ENCODE assay signal across 8 cellular contexts in genomic region chr1:157193702-157194391, GRCh38. TPM values are rescaled to one million over a fixed set of nuclear protein-coding genes. Genes with fewer than 3 reads are reported as not detected.
DNase-seq lines count a peak whose midpoint lies in the region; ATAC-seq and TF ChIP-seq lines count a peak whose summit lies in the region.

No MANE protein-coding gene starts in this region.

- no peaks in the 10 kb centered on the region for H3K9me3 ChIP-seq in fibroblast of lung (ENCODE audit: control insufficient read depth, insufficient read depth, low read depth, low read length)
- no peaks in the 10 kb centered on the region for H3K9me3 ChIP-seq in aorta (ENCODE audit: control insufficient read depth, low read length)

- DNase-seq in CMK (ENCODE audit: low read depth) (peak; percentile 35), NCI-H774 (lab: John Stamatoyannopoulos, UW) (peak; percentile 65), fibroblast of lung (ENCODE audit: low read depth in 2 of 2) (peak; percentile 29 to 52), omental fat pad (ENCODE audit: low spot score) (peak; percentile 48), aorta (peak; percentile 67 to 85), posterior vena cava (ENCODE audit: low spot score) (no peak)
- DNase-seq in activated CD8-positive, alpha-beta memory T cell treated with anti-CD3 and anti-CD28 coated beads for 24 hours = peak; percentile 78

- no peak overlapping the region for H3K4me2 ChIP-seq in fibroblast of lung (ENCODE audit: extremely low read depth, insufficient read depth, low read length)

- H4K20me1 ChIP-seq in fibroblast of lung (ENCODE audit: control insufficient read depth, extremely low read depth, insufficient read depth, low read length) = no peaks in the 10 kb centered on the region

- TF ChIP-seq CTCF in fibroblast of lung (conservative IDR thresholded peaks at IDR 0.05 in 1 of 2, IDR thresholded peaks at IDR 0.05 in 1 of 2; ENCODE audit: low read depth in 1 of 2, low read length in 2 of 2) (peak; percentile 63 to 75), omental fat pad (IDR thresholded peaks at IDR 0.05) (no peak)

- peaks cover 28% of the 10 kb centered on the region for H3K27me3 ChIP-seq in fibroblast of lung (ENCODE audit: control insufficient read depth, insufficient read depth, low read length)
- H3K27me3 ChIP-seq in aorta (ENCODE audit: control insufficient read depth in 1 of 2, insufficient read depth in 2 of 2, low read length in 1 of 2) = peaks cover 0 to 2% of the 10 kb centered on the region in 2 donors

- H2AFZ ChIP-seq in fibroblast of lung (ENCODE audit: low read length) = no peak overlapping the region

- H3K79me2 ChIP-seq in fibroblast of lung (ENCODE audit: control insufficient read depth, insufficient read depth, low read length) = no peaks in the 10 kb centered on the region

- ATAC-seq in HG02798 (IDR thresholded peaks at IDR 0.05; ENCODE audit: poor library complexity, unreplicated experiment) = peak; percentile 41
- ATAC-seq in omental fat pad (ENCODE audit: low FRiP score) = no peak
- ATAC-seq in aorta (ENCODE audit: low FRiP score) = no peak

- H3K4me3 ChIP-seq in fibroblast of lung (replicated peaks in 1 of 4; ENCODE audit: control extremely low read depth in 1 of 4, insufficient read depth in 1 of 4, low read depth in 3 of 4, low read length in 4 of 4) (no peak overlapping the region), aorta (ENCODE audit: low read length in 2 of 2) (no peak overlapping the region)

- no peaks in the 10 kb centered on the region for H3K4me1 ChIP-seq in fibroblast of lung (ENCODE audit: control insufficient read depth, extremely low read depth, insufficient read depth, low read length)
- no peaks in the 10 kb centered on the region for H3K4me1 ChIP-seq in aorta (ENCODE audit: control insufficient read depth in 1 of 2, insufficient read depth in 2 of 2, low read length in 2 of 2)

- no peaks in the 10 kb centered on the region for H3K36me3 ChIP-seq in fibroblast of lung (ENCODE audit: control insufficient read depth, insufficient read depth, low read length)
- H3K36me3 ChIP-seq in aorta (ENCODE audit: control insufficient read depth in 1 of 2, insufficient read depth in 2 of 2, low read length in 1 of 2) = no peaks in the 10 kb centered on the region

- no peak overlapping the region for H3K27ac ChIP-seq in fibroblast of lung (ENCODE audit: insufficient read depth, low read length)
- no peak overlapping the region for H3K27ac ChIP-seq in aorta (ENCODE audit: low read depth in 1 of 2, low read length in 2 of 2)

- intact Hi-C loops in aorta (cut with DNase I) (loop anchor here (5.0 to 10.0 kb wide), 2 partner anchors 291 to 293 kb away; no protein-coding TSS in a partner anchor), posterior vena cava (cut with DNase I) (no loop called here)

- H3K9ac ChIP-seq in fibroblast of lung (ENCODE audit: insufficient read depth, low read length) = no peak overlapping the region

- WGBS in aorta, 2 donors = 45 to 48% methylated on average over 20 of the region's 20 CpGs

RNA-seq across cellular contexts. Expression of gene ETV3, which starts 55.7 kb away (rescaled TPM):
- 11.3 and 11.4 TPM in 2 replicates for total RNA-seq in fibroblast of lung
- polyA plus RNA-seq in fibroblast of lung = 8.9 and 9.9 TPM in 2 replicates
- 7.7 and 9.9 TPM in 2 replicates for polyA plus RNA-seq in fibroblast of lung (2012)
- 10.7 and 12.7 TPM in 2 replicates for polyA minus RNA-seq in fibroblast of lung (ENCODE audit: low replicate concordance)
- total RNA-seq in omental fat pad = 10 to 100 TPM; 28.8 to 48.3 (median 32.5) TPM
- 10 to 100 TPM; 29.1 to 33.6 TPM for total RNA-seq in aorta
- polyA plus RNA-seq in aorta = 10 to 100 TPM in 1 of 2 donors, 1 to 10 TPM in 1; 6.6 to 15.3 TPM
- total RNA-seq in posterior vena cava = 10 to 100 TPM; 25.6 to 28.1 TPM

Comparison
In these comparisons a context has a peak if more than half of its experiments do, and no peak if none do; other contexts are left out.
1. CTCF ChIP-seq: peak in fibroblast of lung (2 of 2); none in omental fat pad (0 of 3).
2. intact Hi-C loops: an anchor here in aorta (5.0 to 10.0 kb wide); none called in posterior vena cava.